In genomic region chr17:75891605-75892555, GRCh38 we compare ENCODE assay signal across 2 cellular contexts.
TF ChIP-seq lines count a peak whose summit lies in the region.

No MANE protein-coding gene starts in this region.

TF ChIP-seq in HEK293, 187 proteins besides CTCF, POLR2A, EP300 and RAD21:
- TF ChIP-seq GLIS2 (tag by site-specific recombination; IDR thresholded peaks at IDR 0.05) (peak; percentile 39), ZNF600 (tag by site-specific recombination; IDR thresholded peaks at IDR 0.05) (peak; percentile 26; the same call in 1 of the 2 replicates), ZNF585B (tag by site-specific recombination; IDR thresholded peaks at IDR 0.05) (no peak)

TF ChIP-seq in K562, 482 proteins besides CTCF, POLR2A, EP300 and RAD21:
- TF ChIP-seq ZBTB7A (IDR thresholded peaks at IDR 0.05; ENCODE audit: borderline replicate concordance, control insufficient read depth, low read depth, low read length) (no peak), POLR2B (IDR thresholded peaks at IDR 0.05; ENCODE audit: low read depth, partially characterized antibody) (peak; percentile 27), DEAF1 (CRISPR knock-in tag; IDR thresholded peaks at IDR 0.05) (no peak), POLR2G (IDR thresholded peaks at IDR 0.05; ENCODE audit: low read depth, low read length) (peak; percentile 52), RBFOX2 (IDR thresholded peaks at IDR 0.05; ENCODE audit: low read depth, low read length) (peak; percentile 14; the same call in 1 of the 2 replicates), NFIC (IDR thresholded peaks at IDR 0.05) (peak; percentile 37; the same call in 1 of the 2 replicates)
